21 cellular contexts compared by ENCODE assay signal in the genomic region with DNA sequence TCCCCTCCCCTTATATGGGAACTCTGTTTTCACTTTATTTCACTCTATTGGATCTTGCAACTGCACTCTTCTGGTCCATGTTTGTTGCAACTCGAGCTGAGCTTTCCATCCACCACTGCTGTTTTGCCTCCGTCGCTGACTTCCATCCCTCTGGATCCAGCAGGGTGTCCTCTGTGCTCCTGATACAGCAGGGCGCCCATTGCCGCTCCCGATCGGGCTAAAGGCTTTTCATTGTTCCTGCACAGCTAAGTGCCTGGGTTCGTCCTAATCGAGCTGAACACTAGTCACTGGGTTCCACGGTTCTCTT. TPM values are rescaled to one million over a fixed set of nuclear protein-coding genes. Genes with fewer than 3 reads are reported as not detected.
DNase-seq lines count a peak whose midpoint lies in the region; ATAC-seq, FAIRE-seq and TF ChIP-seq lines count a peak whose summit lies in the region.
"Had no signal": no experiment of that assay in that cellular context is flagged by ENCODE, and none has a peak within 500 bp of the region (broad histone marks: within the 10 kb centered on the region; RNA-seq: fewer than 3 reads in every experiment).

No MANE protein-coding gene starts in this region.

- in situ Hi-C loops in K562 (cut with MboI), result no loop called here
- in situ Hi-C loops in brain microvascular endothelial cell (cut with HindIII; ENCODE audit: low pct_ligation_motif_present, low sequenced_read_pairs), result no loop called here

- intact Hi-C loops in K562 (cut with micrococcal nuclease), result no loop called here
- intact Hi-C loops in right lobe of liver (cut with DNase I), result no loop called here

- CTCF ChIA-PET in K562 (lab: Yijun Ruan, JAX; ENCODE audit: low intra/inter-chr PET ratio), result no interaction called here

- peaks cover 7% of the 10 kb centered on the region for H3K36me3 Mint-ChIP-seq in neural progenitor cell
- H3K36me3 Mint-ChIP-seq in activated T-cell treated with anti-CD3 and anti-CD28 coated beads, Interleukin-2, amount 50 U/mL, for 72 hours (ENCODE audit: insufficient read depth in 2 of 2), result no peaks in the 10 kb centered on the region

- no peak for FAIRE-seq in K562 (lab: Jason Lieb, UNC)
- FAIRE-seq: A549, GM12878, GM18507 had no signal

- no peak for DNase-seq in K562 (ENCODE audit: extremely low read depth in 1 of 4, low spot score in 3 of 4)
- DNase-seq in neural progenitor cell (ENCODE audit: low spot score), result no peak
- DNase-seq in activated T-cell treated with anti-CD3 and anti-CD28 coated beads, Interleukin-2, amount 50 U/mL, for 72 hours, result no peak
- DNase-seq in right lobe of liver, result no peak
- no peak for DNase-seq in brain microvascular endothelial cell
- DNase-seq: CD8-positive, alpha-beta T cell; COR-L47; DMS53; GOT3; HCEC 1CT; HFFc6 had no signal

- ATAC-seq in K562, result no peak
- no peak for ATAC-seq in HG03378 (IDR thresholded peaks at IDR 0.05; ENCODE audit: unreplicated experiment)
- no peak for ATAC-seq in activated T-cell treated with anti-CD3 and anti-CD28 coated beads, Interleukin-2, amount 50 U/mL, for 72 hours (replicated peaks in 1 of 2)
- ATAC-seq in right lobe of liver, result no peak
- ATAC-seq: A549; CD8-positive, alpha-beta T cell had no signal

- H3K36me3 ChIP-seq in ES-I3 (ENCODE audit: insufficient read depth, low read length), result no peaks in the 10 kb centered on the region; the same call in 1 of the 2 replicates
- H3K36me3 ChIP-seq in HUES48 (ENCODE audit: control insufficient read depth, insufficient read depth, low read length), result no peaks in the 10 kb centered on the region
- H3K36me3 ChIP-seq in K562 (ENCODE audit: control insufficient read depth, insufficient read depth, low read length), result no peaks in the 10 kb centered on the region
- no peaks in the 10 kb centered on the region for H3K36me3 ChIP-seq in neural progenitor cell
- H3K36me3 ChIP-seq in right lobe of liver, result no peaks in the 10 kb centered on the region
- H3K36me3 ChIP-seq in brain microvascular endothelial cell (replicated peaks), result no peaks in the 10 kb centered on the region

- H3K4me3 ChIP-seq in HUES48 (ENCODE audit: low read depth, low read length), result no peak overlapping the region
- H3K4me3 ChIP-seq in K562, result no peak overlapping the region
- no peak overlapping the region for H3K4me3 ChIP-seq in neural progenitor cell
- no peak overlapping the region for H3K4me3 ChIP-seq in right lobe of liver
- no peak overlapping the region for H3K4me3 ChIP-seq in brain microvascular endothelial cell (ENCODE audit: low read depth, low read length)
- H3K4me3 ChIP-seq: A549 had no signal

- peak overlapping the region; percentile 68; the same call in 1 of the 2 replicates for H2AFZ ChIP-seq in K562 (ENCODE audit: low read depth, low read length)
- no peak overlapping the region for H2AFZ ChIP-seq in neural progenitor cell (replicated peaks)

- TF ChIP-seq CTCF in K562 (IDR thresholded peaks at IDR 0.05 in 2 of 3, conservative IDR thresholded peaks at IDR 0.05 in 1 of 3; ENCODE audit: insufficient read depth in 2 of 3, low read depth in 1 of 3, low read length in 3 of 3) (no peak), neural progenitor cell (IDR thresholded peaks at IDR 0.05) (no peak), right lobe of liver (IDR thresholded peaks at IDR 0.05) (no peak), brain microvascular endothelial cell (IDR thresholded peaks at IDR 0.05; ENCODE audit: low read depth, low read length, missing control alignments) (no peak)

- H3K9me3 ChIP-seq in ES-I3 (ENCODE audit: control insufficient read depth, insufficient read depth, low read length) (no peaks in the 10 kb centered on the region; the same call in 1 of the 2 replicates), HUES48 (ENCODE audit: control insufficient read depth, insufficient read depth, low read length) (peaks cover 5% of the 10 kb centered on the region; the same call in 1 of the 2 replicates), K562 (replicated peaks; ENCODE audit: control insufficient read depth, insufficient read depth, low read depth, low read length) (no peaks in the 10 kb centered on the region), neural progenitor cell (ENCODE audit: low read depth) (no peaks in the 10 kb centered on the region), right lobe of liver (no peaks in the 10 kb centered on the region)
- H3K9me3 ChIP-seq: A549 had no signal

- H3K4me3 Mint-ChIP-seq in neural progenitor cell, result no peak overlapping the region
- H3K4me3 Mint-ChIP-seq in activated T-cell treated with anti-CD3 and anti-CD28 coated beads, Interleukin-2, amount 50 U/mL, for 72 hours, result no peak overlapping the region
- H3K4me3 Mint-ChIP-seq: CD14-positive monocyte; CD8-positive, alpha-beta T cell; HFFc6 had no signal

- H3K9me3 Mint-ChIP-seq in neural progenitor cell, result peaks cover 4% of the 10 kb centered on the region
- H3K9me3 Mint-ChIP-seq in activated T-cell treated with anti-CD3 and anti-CD28 coated beads, Interleukin-2, amount 50 U/mL, for 72 hours, result no peaks in the 10 kb centered on the region
- H3K9me3 Mint-ChIP-seq: CD14-positive monocyte; CD8-positive, alpha-beta T cell; HFFc6; IgD-negative memory B cell had no signal

- peak overlapping the region; percentile 55 for H3K27ac ChIP-seq in HUES48 (ENCODE audit: low read depth, low read length)
- H3K27ac ChIP-seq in K562 (ENCODE audit: extremely low read depth, low read depth, low read length), result no peak overlapping the region
- no peak overlapping the region for H3K27ac ChIP-seq in neural progenitor cell
- no peak overlapping the region for H3K27ac ChIP-seq in right lobe of liver
- H3K27ac ChIP-seq in brain microvascular endothelial cell, result no peak overlapping the region
- H3K27ac ChIP-seq: A549, HL-60 had no signal

- H3K9ac ChIP-seq in ES-I3 (ENCODE audit: low read depth, low read length), result peak overlapping the region; percentile 50; the same call in 1 of the 2 replicates
- H3K9ac ChIP-seq in HUES48 (ENCODE audit: low read depth, low read length), result no peak overlapping the region
- H3K9ac ChIP-seq in K562 (ENCODE audit: insufficient read depth in 1 of 2, low read depth in 2 of 2, low read length in 2 of 2), result no peak overlapping the region
- H3K9ac ChIP-seq in neural progenitor cell, result no peak overlapping the region
- H3K9ac ChIP-seq: KMS-11 had no signal

- H3K79me2 ChIP-seq in K562 (ENCODE audit: control insufficient read depth, insufficient read depth, low read length), result no peaks in the 10 kb centered on the region
- H3K79me2 ChIP-seq in neural progenitor cell (ENCODE audit: low read depth), result no peaks in the 10 kb centered on the region

- no peak for TF ChIP-seq EP300 in K562 (IDR thresholded peaks at IDR 0.05; ENCODE audit: low read length)

- no peaks in the 10 kb centered on the region for H3K27me3 ChIP-seq in HUES48 (ENCODE audit: control insufficient read depth, insufficient read depth, low read length)
- no peaks in the 10 kb centered on the region for H3K27me3 ChIP-seq in K562 (ENCODE audit: control insufficient read depth in 2 of 2, insufficient read depth in 2 of 2, low read length in 2 of 2)
- H3K27me3 ChIP-seq in neural progenitor cell, result no peaks in the 10 kb centered on the region
- H3K27me3 ChIP-seq in right lobe of liver, result no peaks in the 10 kb centered on the region
- no peaks in the 10 kb centered on the region for H3K27me3 ChIP-seq in brain microvascular endothelial cell (replicated peaks)

- H3K4me1 ChIP-seq in ES-I3 (ENCODE audit: insufficient read depth, low read length) (peaks cover 6% of the 10 kb centered on the region; the same call in 1 of the 2 replicates), HUES48 (ENCODE audit: control insufficient read depth, insufficient read depth, low read length) (peaks cover 15% of the 10 kb centered on the region), K562 (replicated peaks in 1 of 2; ENCODE audit: control insufficient read depth in 2 of 2, insufficient read depth in 2 of 2, low read length in 2 of 2) (no peaks in the 10 kb centered on the region), neural progenitor cell (peaks cover 14% of the 10 kb centered on the region), right lobe of liver (no peaks in the 10 kb centered on the region)

- 82% methylated on average over 9 of the region's 10 CpGs for WGBS in K562 (ENCODE audit: insufficient coverage, low coverage, missing lambda C conversion rate)
- WGBS in right lobe of liver (ENCODE audit: insufficient coverage, low coverage, low lambda C conversion rate, missing lambda C conversion rate), result 90% methylated on average over 9 of the region's 10 CpGs

- POLR2A ChIA-PET in K562 (lab: Yijun Ruan, JAX), result interaction anchor here (1.4 kb wide), 1 partner anchor 18 kb away, joined by 5 read pairs; no protein-coding TSS in a partner anchor

- peaks cover 15% of the 10 kb centered on the region for H3K4me1 Mint-ChIP-seq in neural progenitor cell
- H3K4me1 Mint-ChIP-seq in activated T-cell treated with anti-CD3 and anti-CD28 coated beads, Interleukin-2, amount 50 U/mL, for 72 hours (ENCODE audit: low read depth), result no peaks in the 10 kb centered on the region

- H3K27ac Mint-ChIP-seq in neural progenitor cell, result peak overlapping the region; percentile 91
- H3K27ac Mint-ChIP-seq in activated T-cell treated with anti-CD3 and anti-CD28 coated beads, Interleukin-2, amount 50 U/mL, for 72 hours, result no peak overlapping the region
- H3K27ac Mint-ChIP-seq: CD8-positive, alpha-beta T cell; HFFc6; IgD-negative memory B cell had no signal

- peaks cover 2% of the 10 kb centered on the region for H3K27me3 Mint-ChIP-seq in neural progenitor cell (ENCODE audit: insufficient read depth, low read depth)
- no peaks in the 10 kb centered on the region for H3K27me3 Mint-ChIP-seq in activated T-cell treated with anti-CD3 and anti-CD28 coated beads, Interleukin-2, amount 50 U/mL, for 72 hours (ENCODE audit: low read depth)
- H3K27me3 Mint-ChIP-seq: IgD-negative memory B cell had no signal

- H3F3A ChIP-seq in neural progenitor cell (ENCODE audit: low read depth), result peaks cover 36% of the 10 kb centered on the region

- no peak for TF ChIP-seq POLR2A in K562 (conservative IDR thresholded peaks at IDR 0.05)
- no peak for TF ChIP-seq POLR2A in right lobe of liver (IDR thresholded peaks at IDR 0.05)

- no peak for TF ChIP-seq RAD21 in K562 (CRISPR knock-in tag; conservative IDR thresholded peaks at IDR 0.05 in 1 of 2, IDR thresholded peaks at IDR 0.05 in 1 of 2)

- H4K20me1 ChIP-seq in K562 (replicated peaks; ENCODE audit: control insufficient read depth, insufficient read depth, low read length) (no peaks in the 10 kb centered on the region), neural progenitor cell (ENCODE audit: low read depth) (no peaks in the 10 kb centered on the region)

- H3K4me2 ChIP-seq in K562 (ENCODE audit: insufficient read depth, low read length) (no peak overlapping the region), neural progenitor cell (no peak overlapping the region)
- H3K4me2 ChIP-seq: A549 had no signal

- H3K9me1 ChIP-seq in K562 (ENCODE audit: control insufficient read depth, insufficient read depth, low read length), result no peaks in the 10 kb centered on the region

- no TSS peak for BruUV-seq in K562 (replicated peaks; lab: Mats Ljungman, UMichigan)

RNA-seq across cellular contexts. Expression of gene CCDC117, which starts 11.1 kb away (rescaled TPM):
- 3.9 and 14.9 TPM in 2 replicates for total RNA-seq in K562 (2011; cell fraction: chromatin; rRNA removed; ENCODE audit: low replicate concordance)
- 4.5 and 4.7 TPM in 2 replicates for total RNA-seq in K562 (2011; cell fraction: nucleolus; rRNA removed)
- 8.1 and 10.8 TPM in 2 replicates for total RNA-seq in K562 (2011; cell fraction: nucleoplasm; rRNA removed)
- total RNA-seq in K562 (2014; rRNA removed), result 13.1 and 14.9 TPM in 2 replicates
- 23.2 and 23.9 TPM in 2 replicates for total RNA-seq in K562 (2014; rRNA removed; fragmentation: Illumina TruSeq; extraction: Trizol)
- 22.2 and 23.3 TPM in 2 replicates for total RNA-seq in K562 (2015; rRNA removed; fragmentation: Illumina TruSeq; extraction: Trizol)
- 18.7 and 19.7 TPM in 2 replicates for total RNA-seq in K562 (2021)
- 10.1 and 15.8 TPM in 2 replicates for polyA plus RNA-seq in K562 (2011; rRNA removed)
- polyA plus RNA-seq in K562 (2011; cell fraction: cytosol; rRNA removed), result 3.9 and 6.3 TPM in 2 replicates
- polyA plus RNA-seq in K562 (2011; cell fraction: nucleus; rRNA removed), result 1.9 and 3.0 TPM in 2 replicates
- polyA plus RNA-seq in K562 (2012), result 9.1 and 14.1 TPM in 2 replicates
- polyA plus RNA-seq in K562 (2014; fragmentation: Illumina TruSeq; extraction: Trizol), result 17.1 and 20.6 TPM in 2 replicates
- 1 to 10 TPM; 5.7 to 8.0 TPM for polyA plus RNA-seq in K562 (2014; fragmentation: Nextera tagmentation; extraction: Ambion mirVana)
- polyA plus RNA-seq in K562 (2014; rRNA removed), result 13.1 and 13.4 TPM in 2 replicates
- 28.5 and 31.4 TPM in 2 replicates for polyA minus RNA-seq in K562 (2011; rRNA and poly(A)+ RNA removed)
- polyA minus RNA-seq in K562 (2011; cell fraction: cytosol; rRNA and poly(A)+ RNA removed), result 14.0 and 14.9 TPM in 2 replicates
- polyA minus RNA-seq in K562 (2011; cell fraction: nucleus; rRNA and poly(A)+ RNA removed), result 1.9 and 4.1 TPM in 2 replicates
- total RNA-seq in neural progenitor cell (ENCODE audit: low replicate concordance), result 59.1 and 80.2 TPM in 2 replicates
- 10 to 100 TPM; 24.0 to 26.9 TPM for total RNA-seq in activated T-cell treated with anti-CD3 and anti-CD28 coated beads, Interleukin-2, amount 50 U/mL, for 72 hours
- total RNA-seq in right lobe of liver, result 10 to 100 TPM; 15.3 to 24.4 (median 18.0) TPM

RNA-seq across cellular contexts. Expression of gene HSCB, which starts 19.6 kb away (rescaled TPM):
- 4.3 and 6.8 TPM in 2 replicates for total RNA-seq in K562 (2011; cell fraction: chromatin; rRNA removed; ENCODE audit: low replicate concordance)
- total RNA-seq in K562 (2011; cell fraction: nucleolus; rRNA removed), result 5.9 and 8.2 TPM in 2 replicates
- 3.6 and 6.5 TPM in 2 replicates for total RNA-seq in K562 (2011; cell fraction: nucleoplasm; rRNA removed)
- total RNA-seq in K562 (2014; rRNA removed) (8.3 and 15.0 TPM in 2 replicates), K562 (2014; rRNA removed; fragmentation: Illumina TruSeq; extraction: Trizol) (10.2 and 11.1 TPM in 2 replicates), K562 (2015; rRNA removed; fragmentation: Illumina TruSeq; extraction: Trizol) (8.7 and 9.0 TPM in 2 replicates), K562 (2021) (7.7 and 8.4 TPM in 2 replicates), neural progenitor cell (ENCODE audit: low replicate concordance) (19.0 and 29.7 TPM in 2 replicates), right lobe of liver (10 to 100 TPM; 11.6 to 29.0 (median 13.4) TPM)
- polyA plus RNA-seq in K562 (2011; rRNA removed) (8.6 and 12.1 TPM in 2 replicates), K562 (2014; fragmentation: Illumina TruSeq; extraction: Trizol) (8.6 and 11.8 TPM in 2 replicates), K562 (2014; fragmentation: Nextera tagmentation; extraction: Ambion mirVana) (1 to 10 TPM; 2.6 to 4.4 TPM), K562 (2014; rRNA removed) (13.1 and 17.1 TPM in 2 replicates)
- polyA plus RNA-seq in K562 (2011; cell fraction: cytosol; rRNA removed), result 9.9 and 11.9 TPM in 2 replicates
- 2.1 and 3.1 TPM in 2 replicates for polyA plus RNA-seq in K562 (2011; cell fraction: nucleus; rRNA removed)
- polyA plus RNA-seq in K562 (2012), result 12.0 and 13.1 TPM in 2 replicates
- polyA minus RNA-seq in K562 (2011; rRNA and poly(A)+ RNA removed), result 2.6 TPM in 2 replicates
- polyA minus RNA-seq in K562 (2011; cell fraction: cytosol; rRNA and poly(A)+ RNA removed), result 1.6 and 5.8 TPM in 2 replicates
- 3.9 and 4.4 TPM in 2 replicates for polyA minus RNA-seq in K562 (2011; cell fraction: nucleus; rRNA and poly(A)+ RNA removed)
- total RNA-seq in activated T-cell treated with anti-CD3 and anti-CD28 coated beads, Interleukin-2, amount 50 U/mL, for 72 hours, result 10 to 100 TPM; 21.6 to 24.1 TPM

RNA-seq across cellular contexts. Expression of gene CHEK2, which starts 19.8 kb away (rescaled TPM):
- 40.3 and 69.8 TPM in 2 replicates for total RNA-seq in K562 (2011; cell fraction: chromatin; rRNA removed; ENCODE audit: low replicate concordance)
- 22.1 and 27.2 TPM in 2 replicates for total RNA-seq in K562 (2011; cell fraction: nucleolus; rRNA removed)
- 29.2 and 30.4 TPM in 2 replicates for total RNA-seq in K562 (2011; cell fraction: nucleoplasm; rRNA removed)
- total RNA-seq in K562 (2014; rRNA removed) (28.7 and 28.8 TPM in 2 replicates), K562 (2014; rRNA removed; fragmentation: Illumina TruSeq; extraction: Trizol) (55.2 and 58.0 TPM in 2 replicates), K562 (2015; rRNA removed; fragmentation: Illumina TruSeq; extraction: Trizol) (46.5 and 47.8 TPM in 2 replicates), K562 (2021) (44.2 and 55.9 TPM in 2 replicates), neural progenitor cell (ENCODE audit: low replicate concordance) (48.7 and 94.4 TPM in 2 replicates), right lobe of liver (1 to 10 TPM; 2.0 to 6.3 (median 4.2) TPM)
- polyA plus RNA-seq in K562 (2011; rRNA removed) (56.5 and 68.7 TPM in 2 replicates), K562 (2014; fragmentation: Illumina TruSeq; extraction: Trizol) (56.5 and 66.9 TPM in 2 replicates), K562 (2014; fragmentation: Nextera tagmentation; extraction: Ambion mirVana) (100 to 1,000 TPM in 1 of 2 experiments, 10 to 100 TPM in 1; 70.9 to 102 TPM), K562 (2014; rRNA removed) (49.0 and 57.2 TPM in 2 replicates)
- polyA plus RNA-seq in K562 (2011; cell fraction: cytosol; rRNA removed), result 73.8 and 80.3 TPM in 2 replicates
- 30.5 and 31.0 TPM in 2 replicates for polyA plus RNA-seq in K562 (2011; cell fraction: nucleus; rRNA removed)
- 37.5 and 40.3 TPM in 2 replicates for polyA plus RNA-seq in K562 (2012)
- 31.1 and 38.8 TPM in 2 replicates for polyA minus RNA-seq in K562 (2011; rRNA and poly(A)+ RNA removed)
- polyA minus RNA-seq in K562 (2011; cell fraction: cytosol; rRNA and poly(A)+ RNA removed), result 36.7 and 46.4 TPM in 2 replicates
- polyA minus RNA-seq in K562 (2011; cell fraction: nucleus; rRNA and poly(A)+ RNA removed), result 16.7 and 26.4 TPM in 2 replicates
- 10 to 100 TPM; 29.2 to 32.1 TPM for total RNA-seq in activated T-cell treated with anti-CD3 and anti-CD28 coated beads, Interleukin-2, amount 50 U/mL, for 72 hours

RNA-seq across cellular contexts. Expression of gene XBP1, which starts 39.0 kb away (rescaled TPM):
- total RNA-seq in K562 (2011; cell fraction: chromatin; rRNA removed; ENCODE audit: low replicate concordance), result 104 and 124 TPM in 2 replicates
- 145 and 151 TPM in 2 replicates for total RNA-seq in K562 (2011; cell fraction: nucleolus; rRNA removed)
- total RNA-seq in K562 (2011; cell fraction: nucleoplasm; rRNA removed), result 161 and 190 TPM in 2 replicates
- total RNA-seq in K562 (2014; rRNA removed), result 218 and 269 TPM in 2 replicates
- 94.6 and 107 TPM in 2 replicates for total RNA-seq in K562 (2014; rRNA removed; fragmentation: Illumina TruSeq; extraction: Trizol)
- 65.8 and 73.7 TPM in 2 replicates for total RNA-seq in K562 (2015; rRNA removed; fragmentation: Illumina TruSeq; extraction: Trizol)
- 94.6 and 101 TPM in 2 replicates for total RNA-seq in K562 (2021)
- 117 and 124 TPM in 2 replicates for polyA plus RNA-seq in K562 (2011; rRNA removed)
- polyA plus RNA-seq in K562 (2011; cell fraction: cytosol; rRNA removed), result 84.6 and 121 TPM in 2 replicates
- polyA plus RNA-seq in K562 (2011; cell fraction: nucleus; rRNA removed), result 58.8 and 84.0 TPM in 2 replicates
- polyA plus RNA-seq in K562 (2012), result 63.8 and 159 TPM in 2 replicates
- 95.5 and 115 TPM in 2 replicates for polyA plus RNA-seq in K562 (2014; fragmentation: Illumina TruSeq; extraction: Trizol)
- polyA plus RNA-seq in K562 (2014; fragmentation: Nextera tagmentation; extraction: Ambion mirVana), result 10 to 100 TPM; 25.0 to 28.6 TPM
- polyA plus RNA-seq in K562 (2014; rRNA removed), result 81.9 and 96.3 TPM in 2 replicates
- polyA minus RNA-seq in K562 (2011; rRNA and poly(A)+ RNA removed), result 144 and 170 TPM in 2 replicates
- polyA minus RNA-seq in K562 (2011; cell fraction: cytosol; rRNA and poly(A)+ RNA removed), result 70.3 and 78.3 TPM in 2 replicates
- 35.4 and 52.6 TPM in 2 replicates for polyA minus RNA-seq in K562 (2011; cell fraction: nucleus; rRNA and poly(A)+ RNA removed)
- total RNA-seq in neural progenitor cell (ENCODE audit: low replicate concordance), result 72.7 and 73.9 TPM in 2 replicates
- total RNA-seq in activated T-cell treated with anti-CD3 and anti-CD28 coated beads, Interleukin-2, amount 50 U/mL, for 72 hours, result 100 to 1,000 TPM; 205 to 209 TPM
- 100 to 1,000 TPM; 298 to 624 (median 414) TPM for total RNA-seq in right lobe of liver
